Comparison of ENCODE assay signal across 8 cellular contexts in the genomic region with DNA sequence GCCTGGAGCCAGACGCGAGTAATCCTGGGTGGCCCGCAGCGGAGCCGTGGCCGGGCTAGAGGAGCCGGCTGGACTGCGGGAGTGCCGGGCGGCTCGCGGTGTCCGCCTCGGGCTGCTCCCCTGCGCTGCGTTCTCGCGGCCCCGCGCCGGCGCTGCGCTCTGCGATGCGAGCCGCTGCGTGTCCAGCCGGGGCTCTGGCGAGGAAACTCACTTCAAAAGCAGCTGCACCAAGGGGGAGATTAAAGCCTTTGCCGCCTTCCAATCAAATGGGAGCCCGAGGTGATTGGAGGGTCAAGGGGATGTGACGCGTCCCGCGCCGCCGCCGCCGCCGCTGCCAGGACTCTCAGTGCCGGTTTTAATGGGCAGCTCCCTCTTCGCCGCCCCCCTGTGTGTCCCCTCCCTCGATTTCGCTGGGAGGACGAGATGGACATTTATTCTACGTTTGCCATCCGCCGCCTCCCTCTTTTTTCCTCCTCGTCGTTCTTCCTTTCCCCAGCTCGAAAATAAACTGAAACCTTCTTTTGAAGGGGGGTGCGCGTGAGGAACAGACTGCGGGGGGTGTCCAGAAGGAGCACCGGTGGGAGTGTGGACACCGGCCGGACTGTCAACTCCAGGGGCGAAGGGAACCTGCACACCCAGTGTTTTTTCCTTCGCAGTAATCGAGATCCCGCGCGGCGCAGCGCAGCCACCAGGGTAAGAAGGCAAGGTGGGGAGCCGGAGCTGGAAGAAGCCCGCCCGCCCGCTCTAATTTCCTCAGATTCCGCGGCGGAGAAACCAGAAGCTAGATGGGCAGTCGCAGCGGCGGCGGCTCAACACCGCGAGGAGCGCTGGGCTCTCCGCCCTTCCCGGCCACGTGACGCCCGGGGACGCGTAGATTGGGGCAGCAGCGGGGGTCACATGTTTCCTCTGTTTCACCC. TPM values are rescaled to one million over a fixed set of nuclear protein-coding genes. Genes with fewer than 3 reads are reported as not detected.
DNase-seq lines count a peak whose midpoint lies in the region; ATAC-seq and TF ChIP-seq lines count a peak whose summit lies in the region.

A gene with protein sequence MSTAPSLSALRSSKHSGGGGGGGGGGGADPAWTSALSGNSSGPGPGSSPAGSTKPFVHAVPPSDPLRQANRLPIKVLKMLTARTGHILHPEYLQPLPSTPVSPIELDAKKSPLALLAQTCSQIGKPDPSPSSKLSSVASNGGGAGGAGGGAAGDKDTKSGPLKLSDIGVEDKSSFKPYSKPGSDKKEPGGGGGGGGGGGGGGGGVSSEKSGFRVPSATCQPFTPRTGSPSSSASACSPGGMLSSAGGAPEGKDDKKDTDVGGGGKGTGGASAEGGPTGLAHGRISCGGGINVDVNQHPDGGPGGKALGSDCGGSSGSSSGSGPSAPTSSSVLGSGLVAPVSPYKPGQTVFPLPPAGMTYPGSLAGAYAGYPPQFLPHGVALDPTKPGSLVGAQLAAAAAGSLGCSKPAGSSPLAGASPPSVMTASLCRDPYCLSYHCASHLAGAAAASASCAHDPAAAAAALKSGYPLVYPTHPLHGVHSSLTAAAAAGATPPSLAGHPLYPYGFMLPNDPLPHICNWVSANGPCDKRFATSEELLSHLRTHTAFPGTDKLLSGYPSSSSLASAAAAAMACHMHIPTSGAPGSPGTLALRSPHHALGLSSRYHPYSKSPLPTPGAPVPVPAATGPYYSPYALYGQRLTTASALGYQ (minus strand): TSS at position 196 of the 917 bp plus-strand sequence. CDS start 345 bp downstream, outside the sequence.

- H4K20me1 ChIP-seq in OCI-LY7 (ENCODE audit: insufficient read depth, low read length): no peaks in the 10 kb centered on the region

- H3K79me2 ChIP-seq in OCI-LY7 (ENCODE audit: insufficient read depth, low read depth, low read length): no peaks in the 10 kb centered on the region

- intact Hi-C loops in adrenal gland (cut with DNase I): loop anchor here (5.0 to 10.0 kb wide), 8 partner anchors 63 to 685 kb away; no protein-coding TSS in a partner anchor
- intact Hi-C loops in Right ventricle myocardium inferior (cut with DNase I): loop anchor here (2.0 to 5.0 kb wide), 11 partner anchors 205 to 1605 kb away; no protein-coding TSS in a partner anchor
- intact Hi-C loops in OCI-LY7 (cut with micrococcal nuclease; ENCODE audit: unreplicated experiment): no loop called here

- H3K4me3 ChIP-seq in adrenal gland (peak within 1 kb of the TSS; percentile 72 to 99 (median 85)), OCI-LY7 (ENCODE audit: low read depth, low read length, poor library complexity, severe bottlenecking) (no peak within 1 kb of the TSS)

- H3K4me2 ChIP-seq in OCI-LY7 (ENCODE audit: low read length): no peak within 1 kb of the TSS

- no peaks in the 10 kb centered on the region for H3K27me3 ChIP-seq in adrenal gland

- peak within 1 kb of the TSS; percentile 92 to 99 (median 95) for H3K27ac ChIP-seq in adrenal gland
- H3K27ac ChIP-seq in OCI-LY7 (ENCODE audit: low read depth, low read length, poor library complexity, severe bottlenecking): no peak within 1 kb of the TSS

- H3K36me3 ChIP-seq in adrenal gland (replicated peaks in 1 of 2) (peaks cover 0 to 19% of the 10 kb centered on the region in 2 donors), OCI-LY7 (ENCODE audit: insufficient read depth, low read length) (no peaks in the 10 kb centered on the region)

- POLR2A ChIA-PET in OCI-LY7 (lab: Charles Lee): no interaction called here

- H3K4me1 ChIP-seq in adrenal gland (replicated peaks in 1 of 2) (peaks cover 0 to 24% of the 10 kb centered on the region in 2 donors), OCI-LY7 (ENCODE audit: insufficient read depth, low read length, poor library complexity, severe bottlenecking) (no peaks in the 10 kb centered on the region)

- peak; percentile 96 for TF ChIP-seq POLR2A in adrenal gland (IDR thresholded peaks at IDR 0.05)

- CTCF ChIA-PET in OCI-LY7 (lab: Charles Lee; ENCODE audit: unreplicated experiment): no interaction called here

- BruUV-seq in OCI-LY7 (replicated peaks; lab: Mats Ljungman, UMichigan): no TSS peak

- ATAC-seq in GM19397 (IDR thresholded peaks at IDR 0.05; ENCODE audit: unreplicated experiment) (peak; percentile 44), Right ventricle myocardium inferior (peak; percentile 85)

- no peaks in the 10 kb centered on the region for H3K9me2 ChIP-seq in OCI-LY7 (ENCODE audit: insufficient read depth, low read length)

- H3K9me3 ChIP-seq in adrenal gland (replicated peaks in 1 of 3) (no peaks in the 10 kb centered on the region), OCI-LY7 (ENCODE audit: low read length) (no peaks in the 10 kb centered on the region)

- WGBS in adrenal gland, 4 donors: 0 to 1% (median 0%) methylated on average over 33 to 88 of the region's 88 CpGs

- DNase-seq in COR-L47 (lab: John Stamatoyannopoulos, UW): peak; percentile 92
- DNase-seq in HS-27A (ENCODE audit: low read depth): peak; percentile 73
- DNase-seq in NCI-H82 treated with DMSO at 0.1 percent for 48 hours (lab: John Stamatoyannopoulos, UW; ENCODE audit: unreplicated experiment): peak; percentile 83
- DNase-seq in adrenal gland: peak; percentile 96 to 99 (median 98)
- DNase-seq in Right ventricle myocardium inferior (ENCODE audit: missing footprints): peak; percentile 97
- peak; percentile 83 for DNase-seq in non-pigmented ciliary epithelial cell (ENCODE audit: low read depth)
- DNase-seq in OCI-LY7 (ENCODE audit: low spot score): no peak

- H2AFZ ChIP-seq in OCI-LY7 (ENCODE audit: low read length): no peak within 1 kb of the TSS

- TF ChIP-seq CTCF in adrenal gland (IDR thresholded peaks at IDR 0.05) (peak in 5 of 6 experiments; percentile 16 to 61 (median 53)), OCI-LY7 (conservative IDR thresholded peaks at IDR 0.05; ENCODE audit: low read length) (no peak)

RNA-seq across cellular contexts. Expression of the gene that starts here (rescaled TPM):
- total RNA-seq in adrenal gland: 100 to 1,000 TPM in 1 of 8 donors, 10 to 100 TPM in 7; 39.0 to 129 (median 74.7) TPM
- 10 to 100 TPM in 2 of 3 donors, 1 to 10 TPM in 1; 6.0 to 40.7 (median 35.0) TPM for polyA plus RNA-seq in adrenal gland
- 6.0 TPM for total RNA-seq in Right ventricle myocardium inferior
- total RNA-seq in OCI-LY7 (2014; rRNA removed; shearing (Covaris generic)): not detected in 2 replicates
- not detected in 2 replicates for total RNA-seq in OCI-LY7 (2022)
